Comparison of ENCODE assay signal across 8 cellular contexts in the genomic region with DNA sequence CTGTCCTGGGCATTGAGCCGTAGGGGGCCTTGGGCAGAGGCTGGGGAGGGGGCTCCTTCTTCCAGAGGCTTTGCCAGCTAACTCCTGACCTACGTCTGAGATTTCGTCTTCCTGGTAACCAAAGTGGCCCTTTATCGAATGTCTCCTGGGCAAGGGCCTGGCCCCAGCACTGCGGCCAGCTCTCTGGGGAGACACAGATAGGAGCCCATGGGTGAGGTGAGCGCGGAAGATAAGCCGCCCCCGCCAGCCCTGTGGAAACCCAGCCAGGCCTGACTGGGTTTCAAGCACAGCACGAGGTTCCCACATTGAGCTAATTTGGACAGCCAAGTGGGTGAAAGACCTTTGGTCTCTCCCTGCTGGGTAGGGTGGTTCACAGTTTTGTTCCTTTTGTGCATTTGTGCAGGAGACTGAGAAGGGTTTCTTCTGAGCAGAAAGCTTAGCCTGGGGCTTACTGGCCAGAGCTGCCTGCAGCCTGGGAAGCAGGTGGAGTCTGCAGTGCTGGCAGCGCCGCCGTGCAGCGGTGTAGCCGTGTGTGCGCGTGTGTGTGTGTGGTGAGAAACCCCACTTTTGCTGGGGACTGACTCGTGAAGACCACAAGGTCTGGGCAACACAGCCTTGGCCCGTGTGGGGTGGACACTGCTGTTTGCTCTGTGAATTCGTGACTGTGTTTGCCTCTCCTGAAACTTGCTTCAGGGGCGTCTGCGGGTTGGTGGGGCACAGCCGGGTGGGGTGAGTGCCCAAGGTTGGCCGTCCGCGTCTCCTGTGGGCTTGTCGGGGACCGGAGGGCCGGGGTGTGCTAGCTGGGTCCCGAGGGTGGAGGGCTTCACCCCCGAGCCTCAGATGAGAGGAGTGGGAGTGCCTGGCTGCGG. TPM values are rescaled to one million over a fixed set of nuclear protein-coding genes. Genes with fewer than 3 reads are reported as not detected.
DNase-seq lines count a peak whose midpoint lies in the region; ATAC-seq, FAIRE-seq and TF ChIP-seq lines count a peak whose summit lies in the region.

No MANE protein-coding gene starts in this region.

- H3K9me3 Mint-ChIP-seq in naive thymus-derived CD4-positive, alpha-beta T cell: peaks cover 0 to 12% (median 0%) of the 10 kb centered on the region in 11 donors

- peak; percentile 73 for FAIRE-seq in GM12892 (lab: Jason Lieb, UNC)

- H3K27ac ChIP-seq in naive thymus-derived CD4-positive, alpha-beta T cell (ENCODE audit: low read depth, low read length): no peak overlapping the region

- no peaks in the 10 kb centered on the region for H3K27me3 ChIP-seq in naive thymus-derived CD4-positive, alpha-beta T cell (ENCODE audit: control insufficient read depth in 2 of 2, insufficient read depth in 2 of 2, low read length in 2 of 2)

- peak overlapping the region; percentile 34 for H3K4me3 ChIP-seq in epithelial cell of esophagus (ENCODE audit: low read length)
- H3K4me3 ChIP-seq in naive thymus-derived CD4-positive, alpha-beta T cell (ENCODE audit: low read length): no peak overlapping the region

- peaks cover 16 to 19% of the 10 kb centered on the region in 2 donors for H3K4me1 ChIP-seq in naive thymus-derived CD4-positive, alpha-beta T cell (ENCODE audit: control insufficient read depth in 2 of 2, insufficient read depth in 2 of 2, low read length in 2 of 2)

- H3K36me3 ChIP-seq in naive thymus-derived CD4-positive, alpha-beta T cell (ENCODE audit: control insufficient read depth in 2 of 3, insufficient read depth in 3 of 3, low read length in 3 of 3): peaks cover 0 to 27% (median 0%) of the 10 kb centered on the region in 3 experiments

- TF ChIP-seq POLR2A in GM12892 (IDR thresholded peaks at IDR 0.05; ENCODE audit: low read depth, low read length): no peak

- H3K27ac Mint-ChIP-seq in naive thymus-derived CD4-positive, alpha-beta T cell: peak overlapping the region in 6 of 9 donors; percentile 5 to 42 (median 12)

- peaks cover 0 to 3% (median 2%) of the 10 kb centered on the region in 5 donors for H3K36me3 Mint-ChIP-seq in naive thymus-derived CD4-positive, alpha-beta T cell

- peaks cover 0 to 4% (median 0%) of the 10 kb centered on the region in 5 donors for H3K27me3 Mint-ChIP-seq in naive thymus-derived CD4-positive, alpha-beta T cell

- ATAC-seq in naive thymus-derived CD4-positive, alpha-beta T cell: no peak

- peak overlapping the region; percentile 45 to 94 (median 66) for H3K4me3 Mint-ChIP-seq in naive thymus-derived CD4-positive, alpha-beta T cell

- CTCF ChIA-PET in naive thymus-derived CD4-positive, alpha-beta T cell (lab: Charles Lee): interaction anchor here (0.6 to 1.1 kb wide), 3 partner anchors 9 to 64 kb away, joined by 3 to 6 read pairs (median 3); no protein-coding TSS in a partner anchor

- intact Hi-C loops in naive thymus-derived CD4-positive, alpha-beta T cell (cut with micrococcal nuclease): loop anchor here in 1 of 2 donors (5.0 kb wide), 2 partner anchors 37 to 87 kb away; a partner anchor contains a TSS

- POLR2A ChIA-PET in naive thymus-derived CD4-positive, alpha-beta T cell (lab: Charles Lee): interaction anchor here (0.6 to 1.4 kb wide), 2 partner anchors 11 to 37 kb away, joined by 3 read pairs; no protein-coding TSS in a partner anchor

- TF ChIP-seq CTCF in epithelial cell of esophagus (IDR thresholded peaks at IDR 0.05; ENCODE audit: insufficient read depth, low read depth, low read length, missing control alignments): no peak

- DNase-seq in GM12892 (ENCODE audit: insufficient read length) (no peak), RPMI7951 (ENCODE audit: low read depth) (peak; percentile 58), epithelial cell of esophagus (ENCODE audit: low read depth) (peak; percentile 58), NCI-H1417 treated with DMSO at 0.1 percent for 48 hours (lab: John Stamatoyannopoulos, UW) (no peak), RKO (ENCODE audit: low spot score) (no peak), SK-N-DZ (ENCODE audit: low spot score) (no peak), NCI-H345 (lab: John Stamatoyannopoulos, UW) (no peak)
- no peak for DNase-seq in naive thymus-derived CD4-positive, alpha-beta T cell

- H3K4me1 Mint-ChIP-seq in naive thymus-derived CD4-positive, alpha-beta T cell: peaks cover 12 to 45% (median 34%) of the 10 kb centered on the region in 7 donors

- H3K9me3 ChIP-seq in naive thymus-derived CD4-positive, alpha-beta T cell (ENCODE audit: control insufficient read depth in 2 of 3, low read length in 3 of 3): no peaks in the 10 kb centered on the region

RNA-seq across cellular contexts. Expression of a gene that starts 2.5 kb away (rescaled TPM):
- 135 TPM for polyA plus RNA-seq in GM12892 (2012; ENCODE audit: missing spikeins)
- 911 and 1,158 TPM in 2 replicates for total RNA-seq in RPMI7951 (2014; rRNA removed; shearing (Covaris generic))
- total RNA-seq in naive thymus-derived CD4-positive, alpha-beta T cell: 100 to 1,000 TPM; 109 to 247 (median 120) TPM
- polyA plus RNA-seq in naive thymus-derived CD4-positive, alpha-beta T cell: 100 to 1,000 TPM; 246 to 349 TPM
- 842 and 849 TPM in 2 replicates for polyA plus RNA-seq in SK-N-DZ (2014; cell fraction: cytosol; rRNA removed)
- polyA plus RNA-seq in SK-N-DZ (2014; cell fraction: nucleus; rRNA removed): 345 and 387 TPM in 2 replicates

RNA-seq across cellular contexts. Expression of a gene that starts 14.8 kb away (rescaled TPM):
- polyA plus RNA-seq in GM12892 (2012; ENCODE audit: missing spikeins): 0.47 TPM
- total RNA-seq in RPMI7951 (2014; rRNA removed; shearing (Covaris generic)): 0.24 and 0.39 TPM in 2 replicates
- total RNA-seq in naive thymus-derived CD4-positive, alpha-beta T cell: 1 to 10 TPM in 4 of 5 experiments, under 1 TPM in 1; 0.93 to 2.6 (median 2.2) TPM
- polyA plus RNA-seq in naive thymus-derived CD4-positive, alpha-beta T cell: not detected
- polyA plus RNA-seq in SK-N-DZ (2014; cell fraction: cytosol; rRNA removed): 2.9 and 3.2 TPM in 2 replicates
- 3.0 and 5.0 TPM in 2 replicates for polyA plus RNA-seq in SK-N-DZ (2014; cell fraction: nucleus; rRNA removed)

RNA-seq across cellular contexts. Expression of a gene that starts 31.0 kb away (rescaled TPM):
- not detected for polyA plus RNA-seq in GM12892 (2012; ENCODE audit: missing spikeins)
- total RNA-seq in RPMI7951 (2014; rRNA removed; shearing (Covaris generic)): 1.3 and 3.6 TPM in 2 replicates
- 10 to 100 TPM; 30.0 to 81.4 (median 67.8) TPM for total RNA-seq in naive thymus-derived CD4-positive, alpha-beta T cell
- polyA plus RNA-seq in naive thymus-derived CD4-positive, alpha-beta T cell: 100 to 1,000 TPM; 138 to 181 TPM
- polyA plus RNA-seq in SK-N-DZ (2014; cell fraction: cytosol; rRNA removed): not detected in 2 replicates
- polyA plus RNA-seq in SK-N-DZ (2014; cell fraction: nucleus; rRNA removed): 0.89 TPM in 1 of 2 replicates, not detected in the other

RNA-seq across cellular contexts. Expression of a gene that starts 43.3 kb away (rescaled TPM):
- 22.1 TPM for polyA plus RNA-seq in GM12892 (2012; ENCODE audit: missing spikeins)
- total RNA-seq in RPMI7951 (2014; rRNA removed; shearing (Covaris generic)): 56.4 and 61.8 TPM in 2 replicates
- 10 to 100 TPM; 39.0 to 47.3 (median 45.8) TPM for total RNA-seq in naive thymus-derived CD4-positive, alpha-beta T cell
- polyA plus RNA-seq in naive thymus-derived CD4-positive, alpha-beta T cell: 10 to 100 TPM; 20.4 to 41.4 TPM
- 139 and 213 TPM in 2 replicates for polyA plus RNA-seq in SK-N-DZ (2014; cell fraction: cytosol; rRNA removed)
- 181 and 217 TPM in 2 replicates for polyA plus RNA-seq in SK-N-DZ (2014; cell fraction: nucleus; rRNA removed)

RNA-seq across cellular contexts. Expression of a gene that starts 58.4 kb away (rescaled TPM):
- polyA plus RNA-seq in GM12892 (2012; ENCODE audit: missing spikeins): 30.7 TPM
- total RNA-seq in RPMI7951 (2014; rRNA removed; shearing (Covaris generic)): 19.3 and 20.5 TPM in 2 replicates
- total RNA-seq in naive thymus-derived CD4-positive, alpha-beta T cell: 100 to 1,000 TPM in 1 of 5 experiments, 10 to 100 TPM in 4; 61.2 to 105 (median 71.3) TPM
- polyA plus RNA-seq in naive thymus-derived CD4-positive, alpha-beta T cell: 10 to 100 TPM; 37.4 to 51.8 TPM
- 49.8 and 61.6 TPM in 2 replicates for polyA plus RNA-seq in SK-N-DZ (2014; cell fraction: cytosol; rRNA removed)
- polyA plus RNA-seq in SK-N-DZ (2014; cell fraction: nucleus; rRNA removed): 285 and 379 TPM in 2 replicates

Comparison
In these comparisons a context has a peak if more than half of its experiments do, and no peak if none do; other contexts are left out.
1. DNase-seq: peak in RPMI7951 (single experiment) and epithelial cell of esophagus (single experiment); none in GM12892 (single experiment), naive thymus-derived CD4-positive, alpha-beta T cell (0 of 9), NCI-H1417 treated with DMSO at 0.1 percent for 48 hours (single experiment), RKO (single experiment), SK-N-DZ (single experiment) and NCI-H345 (single experiment).